8 cellular contexts compared by ENCODE assay signal in genomic region chr5:150642567-150642927, GRCh38. TPM values are rescaled to one million over a fixed set of nuclear protein-coding genes. Genes with fewer than 3 reads are reported as not detected.
DNase-seq lines count a peak whose midpoint lies in the region; ATAC-seq and TF ChIP-seq lines count a peak whose summit lies in the region.

No MANE protein-coding gene starts in this region.

- H2AFZ ChIP-seq in osteoblast (ENCODE audit: low read length): no peak overlapping the region

- H3K27ac ChIP-seq in osteoblast (ENCODE audit: low read depth, low read length): peak overlapping the region; percentile 98

- H4K20me1 ChIP-seq in osteoblast (ENCODE audit: insufficient read depth, low read length): peaks cover 3% of the 10 kb centered on the region

- ATAC-seq in GM19351 (IDR thresholded peaks at IDR 0.05; ENCODE audit: unreplicated experiment) (no peak), HG02759 (IDR thresholded peaks at IDR 0.05; ENCODE audit: unreplicated experiment) (no peak)

- H3K9me3 ChIP-seq in osteoblast (ENCODE audit: low read depth, low read length): no peaks in the 10 kb centered on the region

- peaks cover 12% of the 10 kb centered on the region for H3K79me2 ChIP-seq in osteoblast (ENCODE audit: insufficient read depth, low read length)

- H3K27me3 ChIP-seq in BJ (ENCODE audit: control insufficient read depth, insufficient read depth, low read length): no peaks in the 10 kb centered on the region
- no peaks in the 10 kb centered on the region for H3K27me3 ChIP-seq in osteoblast (ENCODE audit: insufficient read depth, low read length)

- DNase-seq in BJ (ENCODE audit: low read depth) (peak; percentile 53), RPMI7951 (ENCODE audit: low read depth) (peak; percentile 93), fibroblast of mammary gland (ENCODE audit: low read depth) (peak; percentile 89), osteoblast (ENCODE audit: insufficient read length, low spot score, missing footprints) (peak; percentile 95), NCI-H748 (lab: John Stamatoyannopoulos, UW; ENCODE audit: unreplicated experiment) (no peak)
- no peak for DNase-seq in activated T-cell treated with anti-CD3 and anti-CD28 coated beads, Interleukin-2, amount 50 U/mL, for 1 hour

- H3K36me3 ChIP-seq in BJ (ENCODE audit: control insufficient read depth, insufficient read depth, low read length): no peaks in the 10 kb centered on the region
- H3K36me3 ChIP-seq in osteoblast (ENCODE audit: insufficient read depth, low read length): no peaks in the 10 kb centered on the region

- peak overlapping the region; percentile 50 for H3K4me3 ChIP-seq in BJ (ENCODE audit: low read depth, low read length)
- H3K4me3 ChIP-seq in fibroblast of mammary gland (ENCODE audit: control insufficient read depth, low read depth, low read length): no peak overlapping the region
- H3K4me3 ChIP-seq in osteoblast (ENCODE audit: insufficient read depth, low read length): peak overlapping the region; percentile 65

- H3K4me2 ChIP-seq in osteoblast (ENCODE audit: insufficient read depth, low read length): peak overlapping the region; percentile 67

- TF ChIP-seq CTCF in BJ (IDR thresholded peaks at IDR 0.05; ENCODE audit: insufficient read depth, low read depth, low read length) (no peak), fibroblast of mammary gland (conservative IDR thresholded peaks at IDR 0.05; ENCODE audit: control insufficient read depth, insufficient read depth, low read depth, low read length) (no peak), osteoblast (IDR thresholded peaks at IDR 0.05; ENCODE audit: extremely low read depth, low read depth, low read length) (no peak)

- CTCF ChIA-PET in BJ (lab: Yijun Ruan, JAX): interaction anchor here (0.8 to 8.5 kb wide), 11 partner anchors 9 to 193 kb away, joined by 3 to 60 read pairs (median 4); partner anchors contain the start of genes RBM22 and RPS14

- POLR2A ChIA-PET in BJ (lab: Charles Lee): interaction anchor here (0.6 kb wide), 2 partner anchors 50 to 73 kb away, joined by 3 read pairs; no protein-coding TSS in a partner anchor

- H3K4me1 ChIP-seq in osteoblast (ENCODE audit: insufficient read depth, low read length): peaks cover 75% of the 10 kb centered on the region

RNA-seq across cellular contexts. Expression of gene SYNPO, which starts 2.1 kb away (rescaled TPM):
- polyA plus RNA-seq in BJ (2011; rRNA removed): 4.8 and 8.4 TPM in 2 replicates
- 15.2 and 21.4 TPM in 2 replicates for polyA minus RNA-seq in BJ (2011; rRNA and poly(A)+ RNA removed)
- 0.98 and 1.4 TPM in 2 replicates for total RNA-seq in RPMI7951 (2014; rRNA removed; shearing (Covaris generic))
- 2.7 and 4.0 TPM in 2 replicates for total RNA-seq in osteoblast

RNA-seq across cellular contexts. Expression of gene MYOZ3, which starts 18.5 kb away (rescaled TPM):
- polyA plus RNA-seq in BJ (2011; rRNA removed): 0.04 and 0.13 TPM in 2 replicates
- polyA minus RNA-seq in BJ (2011; rRNA and poly(A)+ RNA removed): not detected in 2 replicates
- total RNA-seq in RPMI7951 (2014; rRNA removed; shearing (Covaris generic)): 0.78 TPM in 1 of 2 replicates, not detected in the other
- total RNA-seq in osteoblast: under 0.01 TPM in 1 of 2 replicates, not detected in the other

RNA-seq across cellular contexts. Expression of gene RBM22, which starts 58.3 kb away (rescaled TPM):
- 31.4 and 45.2 TPM in 2 replicates for polyA plus RNA-seq in BJ (2011; rRNA removed)
- polyA minus RNA-seq in BJ (2011; rRNA and poly(A)+ RNA removed): 12.7 and 21.5 TPM in 2 replicates
- total RNA-seq in RPMI7951 (2014; rRNA removed; shearing (Covaris generic)): 34.2 and 38.0 TPM in 2 replicates
- 27.1 and 29.2 TPM in 2 replicates for total RNA-seq in osteoblast

Comparison
In these comparisons a context has a peak if more than half of its experiments do, and no peak if none do; other contexts are left out.
1. DNase-seq: peak in BJ (single experiment), RPMI7951 (single experiment), fibroblast of mammary gland (single experiment) and osteoblast (single experiment); none in NCI-H748 (single experiment) and activated T-cell treated with anti-CD3 and anti-CD28 coated beads, Interleukin-2, amount 50 U/mL, for 1 hour (single experiment).